Comparison of ENCODE assay signal across 10 cellular contexts in genomic region chr2:96117701-96118588, GRCh38. TPM values are rescaled to one million over a fixed set of nuclear protein-coding genes. Genes with fewer than 3 reads are reported as not detected.
DNase-seq lines count a peak whose midpoint lies in the region; ATAC-seq and TF ChIP-seq lines count a peak whose summit lies in the region.
"Had no signal": no experiment of that assay in that cellular context is flagged by ENCODE, and none has a peak within 500 bp of the region (broad histone marks: within the 10 kb centered on the region; RNA-seq: fewer than 3 reads in every experiment).

No MANE protein-coding gene starts in this region.

- H3K27me3 Mint-ChIP-seq in activated naive CD4-positive, alpha-beta T cell treated with anti-CD3 and anti-CD28 coated beads for 36 hours (ENCODE audit: low read depth) = peaks cover 33% of the 10 kb centered on the region

- no peaks in the 10 kb centered on the region for H3F3A ChIP-seq in OCI-LY1 (ENCODE audit: insufficient read depth, low read length)

- H3K27me3 ChIP-seq in OCI-LY1 (ENCODE audit: insufficient read depth, low read length) = peaks cover 5% of the 10 kb centered on the region; the same call in 1 of the 2 replicates

- no peaks in the 10 kb centered on the region for H3K36me3 ChIP-seq in OCI-LY1 (ENCODE audit: insufficient read depth, low read length)

- H3K4me3 Mint-ChIP-seq in activated naive CD4-positive, alpha-beta T cell treated with anti-CD3 and anti-CD28 coated beads for 36 hours = peak overlapping the region; percentile 50
- H3K4me3 Mint-ChIP-seq in stimulated activated effector memory CD8-positive, alpha-beta T cell treated with anti-CD3 and anti-CD28 coated beads, Interleukin-12 subunit alpha, Interleukin-12 subunit beta, amount 100 ng/mL, for 72 hours = peak overlapping the region; percentile 73

- H3K9ac ChIP-seq in OCI-LY1 (ENCODE audit: low read length) = peak overlapping the region; percentile 33; the same call in 1 of the 2 replicates

- H3K4me1 Mint-ChIP-seq in activated naive CD4-positive, alpha-beta T cell treated with anti-CD3 and anti-CD28 coated beads for 36 hours (ENCODE audit: low read depth) = peaks cover 8% of the 10 kb centered on the region
- peaks cover 52% of the 10 kb centered on the region for H3K4me1 Mint-ChIP-seq in stimulated activated effector memory CD8-positive, alpha-beta T cell treated with anti-CD3 and anti-CD28 coated beads, Interleukin-12 subunit alpha, Interleukin-12 subunit beta, amount 100 ng/mL, for 72 hours

- H3K9me3 Mint-ChIP-seq in activated naive CD4-positive, alpha-beta T cell treated with anti-CD3 and anti-CD28 coated beads for 36 hours = no peaks in the 10 kb centered on the region
- no peaks in the 10 kb centered on the region for H3K9me3 Mint-ChIP-seq in activated naive CD4-positive, alpha-beta T cell treated with anti-CD3 and anti-CD28 coated beads, Interleukin-2, amount 50 U/mL, for 72 hours
- H3K9me3 Mint-ChIP-seq in stimulated activated effector memory CD8-positive, alpha-beta T cell treated with anti-CD3 and anti-CD28 coated beads, Interleukin-12 subunit alpha, Interleukin-12 subunit beta, amount 100 ng/mL, for 72 hours = no peaks in the 10 kb centered on the region

- no peak overlapping the region for H3K27ac ChIP-seq in OCI-LY1 (ENCODE audit: low read depth, low read length, poor library complexity, severe bottlenecking)

- ATAC-seq in activated naive CD4-positive, alpha-beta T cell treated with anti-CD3 and anti-CD28 coated beads, Interleukin-2, amount 50 U/mL, for 72 hours = no peak
- ATAC-seq in stimulated activated effector memory CD8-positive, alpha-beta T cell treated with anti-CD3 and anti-CD28 coated beads, Interleukin-12 subunit alpha, Interleukin-12 subunit beta, amount 100 ng/mL, for 72 hours = no peak
- no peak for ATAC-seq in GM21723 (IDR thresholded peaks at IDR 0.05; ENCODE audit: unreplicated experiment)

- DNase-seq in activated naive CD4-positive, alpha-beta T cell treated with anti-CD3 and anti-CD28 coated beads for 36 hours = no peak
- DNase-seq in activated naive CD4-positive, alpha-beta T cell treated with anti-CD3 and anti-CD28 coated beads, Interleukin-2, amount 50 U/mL, for 72 hours (ENCODE audit: low spot score in 2 of 2) = no peak
- DNase-seq in germinal center (ENCODE audit: low spot score) (peak; percentile 62), anterior cingulate cortex (lab: John Stamatoyannopoulos, UW) (no peak), SKM-1 (lab: John Stamatoyannopoulos, UW; ENCODE audit: unreplicated experiment) (no peak)
- no peak for DNase-seq in stimulated activated effector memory CD8-positive, alpha-beta T cell treated with anti-CD3 and anti-CD28 coated beads, Interleukin-12 subunit alpha, Interleukin-12 subunit beta, amount 100 ng/mL, for 72 hours (ENCODE audit: low spot score in 2 of 2)

- peak overlapping the region; percentile 64 for H3K4me3 ChIP-seq in OCI-LY1 (ENCODE audit: low read depth, low read length, poor library complexity, severe bottlenecking)

- no peaks in the 10 kb centered on the region for H3K36me3 Mint-ChIP-seq in activated naive CD4-positive, alpha-beta T cell treated with anti-CD3 and anti-CD28 coated beads for 36 hours (ENCODE audit: low read depth)
- H3K36me3 Mint-ChIP-seq in activated naive CD4-positive, alpha-beta T cell treated with anti-CD3 and anti-CD28 coated beads, Interleukin-2, amount 50 U/mL, for 72 hours = peaks cover 4 to 5% of the 10 kb centered on the region in 2 donors
- H3K36me3 Mint-ChIP-seq in stimulated activated effector memory CD8-positive, alpha-beta T cell treated with anti-CD3 and anti-CD28 coated beads, Interleukin-12 subunit alpha, Interleukin-12 subunit beta, amount 100 ng/mL, for 72 hours = peaks cover 21% of the 10 kb centered on the region

- H3K9me3 ChIP-seq in OCI-LY1 (ENCODE audit: low read length) = no peaks in the 10 kb centered on the region

- TF ChIP-seq CTCF in OCI-LY1 (IDR thresholded peaks at IDR 0.05; ENCODE audit: low read length) = peak; percentile 47; the same call in 1 of the 2 replicates

- CTCF ChIA-PET in activated naive CD4-positive, alpha-beta T cell treated with anti-CD3 and anti-CD28 coated beads for 36 hours (lab: Charles Lee) = interaction anchor here (0.8 to 4.8 kb wide), 16 partner anchors 9 to 125 kb away, joined by 3 to 43 read pairs (median 6); partner anchors contain the start of genes ANKRD36C and ASTL

- no peaks in the 10 kb centered on the region for H4K20me1 ChIP-seq in OCI-LY1 (ENCODE audit: insufficient read depth, low read length)

- H3K4me2 ChIP-seq in OCI-LY1 (ENCODE audit: low read length) = peak overlapping the region; percentile 77

- no peak overlapping the region for H2AFZ ChIP-seq in OCI-LY1 (ENCODE audit: low read length)

- intact Hi-C loops in activated naive CD4-positive, alpha-beta T cell treated with anti-CD3 and anti-CD28 coated beads for 36 hours (cut with micrococcal nuclease) = loop anchor here (1.0 to 5.0 kb wide), 2 partner anchors 111 to 126 kb away; no protein-coding TSS in a partner anchor

- H3K79me2 ChIP-seq in OCI-LY1 (ENCODE audit: insufficient read depth, low read length) = no peaks in the 10 kb centered on the region

- no peaks in the 10 kb centered on the region for H3K9me2 ChIP-seq in OCI-LY1 (ENCODE audit: low read depth, low read length)

- H3K4me1 ChIP-seq in OCI-LY1 (ENCODE audit: insufficient read depth, low read length, severe bottlenecking) = peaks cover 8% of the 10 kb centered on the region

- H3K27ac Mint-ChIP-seq in activated naive CD4-positive, alpha-beta T cell treated with anti-CD3 and anti-CD28 coated beads for 36 hours = no peak overlapping the region
- H3K27ac Mint-ChIP-seq in activated naive CD4-positive, alpha-beta T cell treated with anti-CD3 and anti-CD28 coated beads, Interleukin-2, amount 50 U/mL, for 72 hours = no peak overlapping the region
- H3K27ac Mint-ChIP-seq in stimulated activated effector memory CD8-positive, alpha-beta T cell treated with anti-CD3 and anti-CD28 coated beads, Interleukin-12 subunit alpha, Interleukin-12 subunit beta, amount 100 ng/mL, for 72 hours = no peak overlapping the region

RNA-seq across cellular contexts. Expression of gene ADRA2B, which starts 1.6 kb away (rescaled TPM):
- under 1 TPM; 0.52 TPM for total RNA-seq in activated naive CD4-positive, alpha-beta T cell treated with anti-CD3 and anti-CD28 coated beads for 36 hours
- under 1 TPM; 0.47 to 0.61 TPM for total RNA-seq in activated naive CD4-positive, alpha-beta T cell treated with anti-CD3 and anti-CD28 coated beads, Interleukin-2, amount 50 U/mL, for 72 hours
- total RNA-seq: HT1080, myocyte had no signal

RNA-seq across cellular contexts. Expression of gene ASTL, which starts 20.4 kb away (rescaled TPM):
- 1 to 10 TPM; 2.5 to 2.6 TPM for total RNA-seq in activated naive CD4-positive, alpha-beta T cell treated with anti-CD3 and anti-CD28 coated beads for 36 hours
- 1 to 10 TPM in 1 of 2 donors, under 1 TPM in 1; 0.82 to 3.4 TPM for total RNA-seq in activated naive CD4-positive, alpha-beta T cell treated with anti-CD3 and anti-CD28 coated beads, Interleukin-2, amount 50 U/mL, for 72 hours
- total RNA-seq: HT1080, myocyte had no signal

RNA-seq across cellular contexts. Expression of gene DUSP2, which starts 27.3 kb away (rescaled TPM):
- 100 to 1,000 TPM; 429 to 463 TPM for total RNA-seq in activated naive CD4-positive, alpha-beta T cell treated with anti-CD3 and anti-CD28 coated beads for 36 hours
- 100 to 1,000 TPM; 202 to 218 TPM for total RNA-seq in activated naive CD4-positive, alpha-beta T cell treated with anti-CD3 and anti-CD28 coated beads, Interleukin-2, amount 50 U/mL, for 72 hours
